32 cellular contexts compared by ENCODE assay signal in the genomic region with DNA sequence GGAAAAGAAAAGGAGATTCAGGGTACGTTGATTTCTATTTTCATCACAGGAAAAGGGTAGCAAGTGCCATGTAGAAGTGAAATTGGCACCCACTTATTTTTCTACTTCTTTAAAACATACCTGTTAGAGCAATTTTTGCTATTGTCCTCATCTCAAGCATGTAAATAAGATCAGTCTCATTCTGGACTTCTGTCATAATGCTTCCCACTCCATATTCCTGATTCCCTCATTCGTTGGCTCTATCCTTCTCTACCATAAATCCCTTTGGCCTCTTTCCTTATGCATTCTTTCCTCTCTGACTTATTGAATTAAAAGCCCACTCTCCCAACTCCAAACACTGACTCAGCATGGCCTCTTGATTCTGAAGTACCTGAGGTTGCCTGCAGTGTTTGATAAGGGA.
"Had no signal": no experiment of that assay in that cellular context is flagged by ENCODE, and none has a peak within 500 bp of the region (broad histone marks: within the 10 kb centered on the region; RNA-seq: fewer than 3 reads in every experiment).

No MANE protein-coding gene starts in this region.

- H3K36me3 ChIP-seq: brain microvascular endothelial cell, colonic mucosa, esophagus squamous epithelium, gastroesophageal sphincter, heart right ventricle had no signal

- H3K27me3 Mint-ChIP-seq: activated CD4-positive, alpha-beta memory T cell treated with anti-CD3 and anti-CD28 coated beads for 36 hours; activated CD4-positive, alpha-beta T cell treated with anti-CD3 and anti-CD28 coated beads for 36 hours; activated CD4-positive, alpha-beta T cell treated with anti-CD3 and anti-CD28 coated beads, Interleukin-2, amount 10 ng/mL, durations not matched to agents 24 days and 14 days; activated CD8-positive, alpha-beta memory T cell treated with anti-CD3 and anti-CD28 coated beads, Interleukin-2, amount 10 ng/mL, durations not matched to agents 7 days and 5 days; activated naive CD8-positive, alpha-beta T cell; activated T-helper 17 cell treated with anti-CD3 and anti-CD28 coated beads, Interleukin-2, amount 50 U/mL, for 72 hours; central memory CD8-positive, alpha-beta T cell had no signal

- FAIRE-seq: astrocyte, bronchial epithelial cell, endothelial cell of umbilical vein had no signal

- H2AFZ ChIP-seq: hepatocyte had no signal

- H3K27me3 ChIP-seq: brain microvascular endothelial cell, colonic mucosa, esophagus squamous epithelium, gastroesophageal sphincter, heart right ventricle, hepatocyte had no signal

- H3K4me1 Mint-ChIP-seq: activated CD4-positive, alpha-beta T cell treated with anti-CD3 and anti-CD28 coated beads for 36 hours; activated CD4-positive, alpha-beta T cell treated with anti-CD3 and anti-CD28 coated beads, Interleukin-2, amount 10 ng/mL, durations not matched to agents 24 days and 14 days; activated CD8-positive, alpha-beta memory T cell treated with anti-CD3 and anti-CD28 coated beads, Interleukin-2, amount 10 ng/mL, durations not matched to agents 7 days and 5 days; activated T-helper 17 cell treated with anti-CD3 and anti-CD28 coated beads, Interleukin-2, amount 50 U/mL, for 72 hours; central memory CD8-positive, alpha-beta T cell had no signal

- H3K27ac Mint-ChIP-seq: activated CD4-positive, alpha-beta memory T cell treated with anti-CD3 and anti-CD28 coated beads for 36 hours; activated CD4-positive, alpha-beta T cell treated with anti-CD3 and anti-CD28 coated beads for 36 hours; activated CD4-positive, alpha-beta T cell treated with anti-CD3 and anti-CD28 coated beads, Interleukin-2, amount 10 ng/mL, durations not matched to agents 24 days and 14 days; activated CD8-positive, alpha-beta memory T cell treated with anti-CD3 and anti-CD28 coated beads, Interleukin-2, amount 10 ng/mL, durations not matched to agents 7 days and 5 days; activated CD8-positive, alpha-beta T cell treated with anti-CD3 and anti-CD28 coated beads, Interleukin-2, amount 10 ng/mL, durations not matched to agents 7 days and 5 days; activated naive CD8-positive, alpha-beta T cell; activated T-cell treated with anti-CD3 and anti-CD28 coated beads, Interleukin-2, amount 50 U/mL, for 72 hours; activated T-helper 17 cell treated with anti-CD3 and anti-CD28 coated beads, Interleukin-2, amount 50 U/mL, for 72 hours had no signal

- H3K9me3 Mint-ChIP-seq: activated CD4-positive, alpha-beta memory T cell treated with anti-CD3 and anti-CD28 coated beads for 36 hours; activated CD4-positive, alpha-beta T cell treated with anti-CD3 and anti-CD28 coated beads, Interleukin-2, amount 10 ng/mL, durations not matched to agents 24 days and 14 days had no signal

- H3K27ac ChIP-seq: brain microvascular endothelial cell, colonic mucosa, epithelial cell of prostate, esophagus squamous epithelium, gastroesophageal sphincter, heart right ventricle, hepatocyte had no signal

- H3K4me1 ChIP-seq: colonic mucosa, esophagus squamous epithelium, gastroesophageal sphincter, heart right ventricle had no signal

- H3K4me3 ChIP-seq: colonic mucosa, esophagus squamous epithelium, gastroesophageal sphincter, heart right ventricle, hepatocyte had no signal

- H3K4me2 ChIP-seq: hepatocyte had no signal

- H3K9me3 ChIP-seq: colonic mucosa, esophagus squamous epithelium, gastroesophageal sphincter had no signal

- H3K4me3 Mint-ChIP-seq: activated CD4-positive, alpha-beta memory T cell treated with anti-CD3 and anti-CD28 coated beads for 36 hours; activated CD4-positive, alpha-beta T cell treated with anti-CD3 and anti-CD28 coated beads for 36 hours; activated CD4-positive, alpha-beta T cell treated with anti-CD3 and anti-CD28 coated beads, Interleukin-2, amount 10 ng/mL, durations not matched to agents 24 days and 14 days; activated CD8-positive, alpha-beta memory T cell treated with anti-CD3 and anti-CD28 coated beads, Interleukin-2, amount 10 ng/mL, durations not matched to agents 7 days and 5 days; activated CD8-positive, alpha-beta T cell treated with anti-CD3 and anti-CD28 coated beads, Interleukin-2, amount 10 ng/mL, durations not matched to agents 7 days and 5 days; activated naive CD8-positive, alpha-beta T cell; activated T-cell treated with anti-CD3 and anti-CD28 coated beads, Interleukin-2, amount 50 U/mL, for 72 hours; activated T-helper 17 cell treated with anti-CD3 and anti-CD28 coated beads, Interleukin-2, amount 50 U/mL, for 72 hours; central memory CD8-positive, alpha-beta T cell had no signal

- DNase-seq: activated CD4-positive, alpha-beta memory T cell treated with anti-CD3 and anti-CD28 coated beads for 36 hours; activated CD4-positive, alpha-beta T cell treated with anti-CD3 and anti-CD28 coated beads for 36 hours; activated CD4-positive, alpha-beta T cell treated with anti-CD3 and anti-CD28 coated beads, Interleukin-2, amount 10 ng/mL, durations not matched to agents 24 days and 14 days; activated CD4-positive, CD25-positive, alpha-beta regulatory T cell; activated CD4-positive, CD25-positive, alpha-beta regulatory T cell treated with anti-CD3 and anti-CD28 coated beads, Interleukin-2, amount 50 U/mL, for 72 hours; activated CD8-positive, alpha-beta memory T cell treated with anti-CD3 and anti-CD28 coated beads, Interleukin-2, amount 10 ng/mL, durations not matched to agents 7 days and 5 days; activated CD8-positive, alpha-beta memory T cell treated with anti-CD3 and anti-CD28 coated beads, Interleukin-2, amount 50 U/mL, for 4 hours; activated CD8-positive, alpha-beta T cell treated with anti-CD3 and anti-CD28 coated beads, Interleukin-2, amount 10 ng/mL, durations not matched to agents 7 days and 5 days; activated effector memory CD4-positive, alpha-beta T cell treated with Interleukin-2 at 50 U/mL for 16 hours; activated gamma-delta T cell treated with Interleukin-2 at 50 U/mL for 16 hours; activated naive CD4-positive, alpha-beta T cell treated with anti-CD3 and anti-CD28 coated beads, Interleukin-2, amount 50 U/mL, for 16 hours; activated naive CD4-positive, alpha-beta T cell treated with Interleukin-2 at 50 U/mL for 16 hours; activated T-cell treated with anti-CD3 and anti-CD28 coated beads, Interleukin-2, amount 50 U/mL, for 1 hour; activated T-cell treated with anti-CD3 and anti-CD28 coated beads, Interleukin-2, amount 50 U/mL, for 72 hours; amniotic stem cell; anterior cingulate cortex; brain microvascular endothelial cell; colonic mucosa; effector CD8-positive, alpha-beta T cell; esophagus squamous epithelium; foreskin melanocyte; heart right ventricle; T-helper 2 cell had no signal

- H3K36me3 Mint-ChIP-seq: activated CD4-positive, alpha-beta memory T cell treated with anti-CD3 and anti-CD28 coated beads for 36 hours; activated CD8-positive, alpha-beta memory T cell treated with anti-CD3 and anti-CD28 coated beads, Interleukin-2, amount 10 ng/mL, durations not matched to agents 7 days and 5 days; activated naive CD8-positive, alpha-beta T cell had no signal
